ENCODE assay signal across 8 cellular contexts in genomic region chr12:25054783-25055144, GRCh38.
A peak's percentile ranks its signal among the peaks of the same experiment; 100 is the strongest.
DNase-seq lines count a peak whose midpoint lies in the region; ATAC-seq and TF ChIP-seq lines count a peak whose summit lies in the region.

No MANE protein-coding gene starts in this region.

- peak; percentile 45 to 49 for DNase-seq in activated CD4-positive, alpha-beta T cell treated with anti-CD3 and anti-CD28 coated beads, Interleukin-2, amount 50 U/mL, for 4 hours
- DNase-seq in epithelial cell of esophagus (ENCODE audit: low read depth) (peak; percentile 91), GM10266 (ENCODE audit: extremely low spot score) (no peak), islet precursor cell (no peak)
- DNase-seq in stimulated activated CD8-positive, alpha-beta memory T cell treated with anti-CD3 and anti-CD28 coated beads, Interleukin-15, amount 100 ng/mL, for 48 hours (ENCODE audit: low read depth in 2 of 2): peak; percentile 46 to 53

- TF ChIP-seq CTCF in epithelial cell of esophagus (IDR thresholded peaks at IDR 0.05; ENCODE audit: insufficient read depth, low read depth, low read length, missing control alignments) (no peak), GM10266 (IDR thresholded peaks at IDR 0.05; ENCODE audit: control insufficient read depth, insufficient read depth, low read depth, missing control alignments) (no peak)

- peak; percentile 10 for ATAC-seq in HG02852 (IDR thresholded peaks at IDR 0.05; ENCODE audit: unreplicated experiment)
- no peak for ATAC-seq in GM19397 (IDR thresholded peaks at IDR 0.05; ENCODE audit: unreplicated experiment)
- ATAC-seq in HG03354 (IDR thresholded peaks at IDR 0.05; ENCODE audit: poor library complexity, severe bottlenecking, unreplicated experiment): no peak

- no peak overlapping the region for H3K4me3 ChIP-seq in epithelial cell of esophagus (ENCODE audit: low read length)

Comparison
In these comparisons a context has a peak if more than half of its experiments do, and no peak if none do; other contexts are left out.
1. DNase-seq: peak in activated CD4-positive, alpha-beta T cell treated with anti-CD3 and anti-CD28 coated beads, Interleukin-2, amount 50 U/mL, for 4 hours (2 of 2), epithelial cell of esophagus (single experiment) and stimulated activated CD8-positive, alpha-beta memory T cell treated with anti-CD3 and anti-CD28 coated beads, Interleukin-15, amount 100 ng/mL, for 48 hours (2 of 2); none in GM10266 (single experiment) and islet precursor cell (single experiment).